ENCODE assay signal across 1 cellular context in genomic region chr3:38029400-38030125, GRCh38.
TF ChIP-seq lines count a peak whose summit lies in the region.

TSS of gene PLCD1 (minus strand) at chr3:38029642. CDS start at chr3:38029539, 103 bp downstream.

TF ChIP-seq in HepG2, 621 proteins besides CTCF, POLR2A, EP300 and RAD21 (continued from another document and continues in another):
- no peak for TF ChIP-seq RNF219 (CRISPR knock-in tag; IDR thresholded peaks at IDR 0.05)
- TF ChIP-seq, protein P1, sequence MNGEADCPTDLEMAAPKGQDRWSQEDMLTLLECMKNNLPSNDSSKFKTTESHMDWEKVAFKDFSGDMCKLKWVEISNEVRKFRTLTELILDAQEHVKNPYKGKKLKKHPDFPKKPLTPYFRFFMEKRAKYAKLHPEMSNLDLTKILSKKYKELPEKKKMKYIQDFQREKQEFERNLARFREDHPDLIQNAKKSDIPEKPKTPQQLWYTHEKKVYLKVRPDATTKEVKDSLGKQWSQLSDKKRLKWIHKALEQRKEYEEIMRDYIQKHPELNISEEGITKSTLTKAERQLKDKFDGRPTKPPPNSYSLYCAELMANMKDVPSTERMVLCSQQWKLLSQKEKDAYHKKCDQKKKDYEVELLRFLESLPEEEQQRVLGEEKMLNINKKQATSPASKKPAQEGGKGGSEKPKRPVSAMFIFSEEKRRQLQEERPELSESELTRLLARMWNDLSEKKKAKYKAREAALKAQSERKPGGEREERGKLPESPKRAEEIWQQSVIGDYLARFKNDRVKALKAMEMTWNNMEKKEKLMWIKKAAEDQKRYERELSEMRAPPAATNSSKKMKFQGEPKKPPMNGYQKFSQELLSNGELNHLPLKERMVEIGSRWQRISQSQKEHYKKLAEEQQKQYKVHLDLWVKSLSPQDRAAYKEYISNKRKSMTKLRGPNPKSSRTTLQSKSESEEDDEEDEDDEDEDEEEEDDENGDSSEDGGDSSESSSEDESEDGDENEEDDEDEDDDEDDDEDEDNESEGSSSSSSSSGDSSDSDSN (CRISPR knock-in tag; IDR thresholded peaks at IDR 0.05): peak; percentile 35; the same call in 1 of the 2 replicates
- TF ChIP-seq ZNF776 (CRISPR knock-in tag; IDR thresholded peaks at IDR 0.05): no peak
- no peak for TF ChIP-seq ZNF496 (CRISPR knock-in tag; IDR thresholded peaks at IDR 0.05; ENCODE audit: insufficient replicate concordance)
- TF ChIP-seq ZBTB46 (CRISPR knock-in tag; IDR thresholded peaks at IDR 0.05; ENCODE audit: borderline replicate concordance): no peak
- TF ChIP-seq, protein P2, sequence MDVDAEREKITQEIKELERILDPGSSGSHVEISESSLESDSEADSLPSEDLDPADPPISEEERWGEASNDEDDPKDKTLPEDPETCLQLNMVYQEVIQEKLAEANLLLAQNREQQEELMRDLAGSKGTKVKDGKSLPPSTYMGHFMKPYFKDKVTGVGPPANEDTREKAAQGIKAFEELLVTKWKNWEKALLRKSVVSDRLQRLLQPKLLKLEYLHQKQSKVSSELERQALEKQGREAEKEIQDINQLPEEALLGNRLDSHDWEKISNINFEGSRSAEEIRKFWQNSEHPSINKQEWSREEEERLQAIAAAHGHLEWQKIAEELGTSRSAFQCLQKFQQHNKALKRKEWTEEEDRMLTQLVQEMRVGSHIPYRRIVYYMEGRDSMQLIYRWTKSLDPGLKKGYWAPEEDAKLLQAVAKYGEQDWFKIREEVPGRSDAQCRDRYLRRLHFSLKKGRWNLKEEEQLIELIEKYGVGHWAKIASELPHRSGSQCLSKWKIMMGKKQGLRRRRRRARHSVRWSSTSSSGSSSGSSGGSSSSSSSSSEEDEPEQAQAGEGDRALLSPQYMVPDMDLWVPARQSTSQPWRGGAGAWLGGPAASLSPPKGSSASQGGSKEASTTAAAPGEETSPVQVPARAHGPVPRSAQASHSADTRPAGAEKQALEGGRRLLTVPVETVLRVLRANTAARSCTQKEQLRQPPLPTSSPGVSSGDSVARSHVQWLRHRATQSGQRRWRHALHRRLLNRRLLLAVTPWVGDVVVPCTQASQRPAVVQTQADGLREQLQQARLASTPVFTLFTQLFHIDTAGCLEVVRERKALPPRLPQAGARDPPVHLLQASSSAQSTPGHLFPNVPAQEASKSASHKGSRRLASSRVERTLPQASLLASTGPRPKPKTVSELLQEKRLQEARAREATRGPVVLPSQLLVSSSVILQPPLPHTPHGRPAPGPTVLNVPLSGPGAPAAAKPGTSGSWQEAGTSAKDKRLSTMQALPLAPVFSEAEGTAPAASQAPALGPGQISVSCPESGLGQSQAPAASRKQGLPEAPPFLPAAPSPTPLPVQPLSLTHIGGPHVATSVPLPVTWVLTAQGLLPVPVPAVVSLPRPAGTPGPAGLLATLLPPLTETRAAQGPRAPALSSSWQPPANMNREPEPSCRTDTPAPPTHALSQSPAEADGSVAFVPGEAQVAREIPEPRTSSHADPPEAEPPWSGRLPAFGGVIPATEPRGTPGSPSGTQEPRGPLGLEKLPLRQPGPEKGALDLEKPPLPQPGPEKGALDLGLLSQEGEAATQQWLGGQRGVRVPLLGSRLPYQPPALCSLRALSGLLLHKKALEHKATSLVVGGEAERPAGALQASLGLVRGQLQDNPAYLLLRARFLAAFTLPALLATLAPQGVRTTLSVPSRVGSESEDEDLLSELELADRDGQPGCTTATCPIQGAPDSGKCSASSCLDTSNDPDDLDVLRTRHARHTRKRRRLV (CRISPR knock-in tag; IDR thresholded peaks at IDR 0.05): no peak
- no peak for TF ChIP-seq ZNF746 (CRISPR knock-in tag; IDR thresholded peaks at IDR 0.05)
- TF ChIP-seq ZNF629 (CRISPR knock-in tag; conservative IDR thresholded peaks at IDR 0.05): peak; percentile 98
- peak; percentile 45; the same call in 1 of the 2 replicates for TF ChIP-seq GABPB1 (CRISPR knock-in tag; IDR thresholded peaks at IDR 0.05)
- TF ChIP-seq ZNF512 (CRISPR knock-in tag; IDR thresholded peaks at IDR 0.05): no peak
- TF ChIP-seq RORA (CRISPR knock-in tag; IDR thresholded peaks at IDR 0.05): no peak
- no peak for TF ChIP-seq NONO (IDR thresholded peaks at IDR 0.05)
- no peak for TF ChIP-seq NONO (CRISPR knock-in tag; conservative IDR thresholded peaks at IDR 0.05)
- TF ChIP-seq ZNF749 (CRISPR knock-in tag; IDR thresholded peaks at IDR 0.05; ENCODE audit: borderline replicate concordance): no peak
- TF ChIP-seq ARNT (IDR thresholded peaks at IDR 0.05): no peak
- no peak for TF ChIP-seq AFF4 (CRISPR knock-in tag; IDR thresholded peaks at IDR 0.05)
- 0 out of 2 replicates have a peak, but pooled peaks have one; percentile 51 for TF ChIP-seq ZNF589 (CRISPR knock-in tag; conservative IDR thresholded peaks at IDR 0.05)
- TF ChIP-seq, protein P3, sequence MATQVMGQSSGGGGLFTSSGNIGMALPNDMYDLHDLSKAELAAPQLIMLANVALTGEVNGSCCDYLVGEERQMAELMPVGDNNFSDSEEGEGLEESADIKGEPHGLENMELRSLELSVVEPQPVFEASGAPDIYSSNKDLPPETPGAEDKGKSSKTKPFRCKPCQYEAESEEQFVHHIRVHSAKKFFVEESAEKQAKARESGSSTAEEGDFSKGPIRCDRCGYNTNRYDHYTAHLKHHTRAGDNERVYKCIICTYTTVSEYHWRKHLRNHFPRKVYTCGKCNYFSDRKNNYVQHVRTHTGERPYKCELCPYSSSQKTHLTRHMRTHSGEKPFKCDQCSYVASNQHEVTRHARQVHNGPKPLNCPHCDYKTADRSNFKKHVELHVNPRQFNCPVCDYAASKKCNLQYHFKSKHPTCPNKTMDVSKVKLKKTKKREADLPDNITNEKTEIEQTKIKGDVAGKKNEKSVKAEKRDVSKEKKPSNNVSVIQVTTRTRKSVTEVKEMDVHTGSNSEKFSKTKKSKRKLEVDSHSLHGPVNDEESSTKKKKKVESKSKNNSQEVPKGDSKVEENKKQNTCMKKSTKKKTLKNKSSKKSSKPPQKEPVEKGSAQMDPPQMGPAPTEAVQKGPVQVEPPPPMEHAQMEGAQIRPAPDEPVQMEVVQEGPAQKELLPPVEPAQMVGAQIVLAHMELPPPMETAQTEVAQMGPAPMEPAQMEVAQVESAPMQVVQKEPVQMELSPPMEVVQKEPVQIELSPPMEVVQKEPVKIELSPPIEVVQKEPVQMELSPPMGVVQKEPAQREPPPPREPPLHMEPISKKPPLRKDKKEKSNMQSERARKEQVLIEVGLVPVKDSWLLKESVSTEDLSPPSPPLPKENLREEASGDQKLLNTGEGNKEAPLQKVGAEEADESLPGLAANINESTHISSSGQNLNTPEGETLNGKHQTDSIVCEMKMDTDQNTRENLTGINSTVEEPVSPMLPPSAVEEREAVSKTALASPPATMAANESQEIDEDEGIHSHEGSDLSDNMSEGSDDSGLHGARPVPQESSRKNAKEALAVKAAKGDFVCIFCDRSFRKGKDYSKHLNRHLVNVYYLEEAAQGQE (IDR thresholded peaks at IDR 0.05; ENCODE audit: borderline replicate concordance in 1 of 2, low read depth in 1 of 2, low read length in 2 of 2): no peak
- TF ChIP-seq, protein P4, sequence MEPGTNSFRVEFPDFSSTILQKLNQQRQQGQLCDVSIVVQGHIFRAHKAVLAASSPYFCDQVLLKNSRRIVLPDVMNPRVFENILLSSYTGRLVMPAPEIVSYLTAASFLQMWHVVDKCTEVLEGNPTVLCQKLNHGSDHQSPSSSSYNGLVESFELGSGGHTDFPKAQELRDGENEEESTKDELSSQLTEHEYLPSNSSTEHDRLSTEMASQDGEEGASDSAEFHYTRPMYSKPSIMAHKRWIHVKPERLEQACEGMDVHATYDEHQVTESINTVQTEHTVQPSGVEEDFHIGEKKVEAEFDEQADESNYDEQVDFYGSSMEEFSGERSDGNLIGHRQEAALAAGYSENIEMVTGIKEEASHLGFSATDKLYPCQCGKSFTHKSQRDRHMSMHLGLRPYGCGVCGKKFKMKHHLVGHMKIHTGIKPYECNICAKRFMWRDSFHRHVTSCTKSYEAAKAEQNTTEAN (CRISPR knock-in tag; conservative IDR thresholded peaks at IDR 0.05): no peak
- TF ChIP-seq, protein P5, sequence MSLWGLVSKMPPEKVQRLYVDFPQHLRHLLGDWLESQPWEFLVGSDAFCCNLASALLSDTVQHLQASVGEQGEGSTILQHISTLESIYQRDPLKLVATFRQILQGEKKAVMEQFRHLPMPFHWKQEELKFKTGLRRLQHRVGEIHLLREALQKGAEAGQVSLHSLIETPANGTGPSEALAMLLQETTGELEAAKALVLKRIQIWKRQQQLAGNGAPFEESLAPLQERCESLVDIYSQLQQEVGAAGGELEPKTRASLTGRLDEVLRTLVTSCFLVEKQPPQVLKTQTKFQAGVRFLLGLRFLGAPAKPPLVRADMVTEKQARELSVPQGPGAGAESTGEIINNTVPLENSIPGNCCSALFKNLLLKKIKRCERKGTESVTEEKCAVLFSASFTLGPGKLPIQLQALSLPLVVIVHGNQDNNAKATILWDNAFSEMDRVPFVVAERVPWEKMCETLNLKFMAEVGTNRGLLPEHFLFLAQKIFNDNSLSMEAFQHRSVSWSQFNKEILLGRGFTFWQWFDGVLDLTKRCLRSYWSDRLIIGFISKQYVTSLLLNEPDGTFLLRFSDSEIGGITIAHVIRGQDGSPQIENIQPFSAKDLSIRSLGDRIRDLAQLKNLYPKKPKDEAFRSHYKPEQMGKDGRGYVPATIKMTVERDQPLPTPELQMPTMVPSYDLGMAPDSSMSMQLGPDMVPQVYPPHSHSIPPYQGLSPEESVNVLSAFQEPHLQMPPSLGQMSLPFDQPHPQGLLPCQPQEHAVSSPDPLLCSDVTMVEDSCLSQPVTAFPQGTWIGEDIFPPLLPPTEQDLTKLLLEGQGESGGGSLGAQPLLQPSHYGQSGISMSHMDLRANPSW (CRISPR knock-in tag; IDR thresholded peaks at IDR 0.05; ENCODE audit: borderline replicate concordance): no peak
- TF ChIP-seq MLLT10 (CRISPR knock-in tag; IDR thresholded peaks at IDR 0.05): no peak
- TF ChIP-seq ELF4 (CRISPR knock-in tag; IDR thresholded peaks at IDR 0.05; ENCODE audit: borderline replicate concordance): no peak
- no peak for TF ChIP-seq ZNF879 (CRISPR knock-in tag; IDR thresholded peaks at IDR 0.05)
- no peak for TF ChIP-seq ONECUT2 (CRISPR knock-in tag; IDR thresholded peaks at IDR 0.05)
- TF ChIP-seq ZNF354B (CRISPR knock-in tag; IDR thresholded peaks at IDR 0.05): no peak
- TF ChIP-seq ZFYVE20 (CRISPR knock-in tag; IDR thresholded peaks at IDR 0.05; ENCODE audit: borderline replicate concordance, low read depth): no peak
- TF ChIP-seq, protein P6, sequence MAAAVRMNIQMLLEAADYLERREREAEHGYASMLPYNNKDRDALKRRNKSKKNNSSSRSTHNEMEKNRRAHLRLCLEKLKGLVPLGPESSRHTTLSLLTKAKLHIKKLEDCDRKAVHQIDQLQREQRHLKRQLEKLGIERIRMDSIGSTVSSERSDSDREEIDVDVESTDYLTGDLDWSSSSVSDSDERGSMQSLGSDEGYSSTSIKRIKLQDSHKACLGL (CRISPR knock-in tag; IDR thresholded peaks at IDR 0.05): no peak
